Comparison of ENCODE assay signal across 15 cellular contexts in genomic region chr6:10355115-10355702, GRCh38. TPM values are rescaled to one million over a fixed set of nuclear protein-coding genes. Genes with fewer than 3 reads are reported as not detected.
DNase-seq lines count a peak whose midpoint lies in the region; ATAC-seq, FAIRE-seq and TF ChIP-seq lines count a peak whose summit lies in the region.
"Had no signal": no experiment of that assay in that cellular context is flagged by ENCODE, and none has a peak within 500 bp of the region (broad histone marks: within the 10 kb centered on the region; RNA-seq: fewer than 3 reads in every experiment).

No MANE protein-coding gene starts in this region.

- no peak for TF ChIP-seq POLR2A in HepG2 (IDR thresholded peaks at IDR 0.05; ENCODE audit: insufficient read depth in 1 of 2, low read depth in 2 of 2, low read length in 2 of 2)
- TF ChIP-seq POLR2A in right lobe of liver (IDR thresholded peaks at IDR 0.05), result no peak

- H3K4me1 ChIP-seq in HepG2 (ENCODE audit: insufficient read depth, low read length), result peaks cover 8% of the 10 kb centered on the region; the same call in 1 of the 2 replicates
- H3K4me1 ChIP-seq in right lobe of liver, result no peaks in the 10 kb centered on the region
- no peaks in the 10 kb centered on the region for H3K4me1 ChIP-seq in astrocyte (ENCODE audit: insufficient read depth, low read length)
- H3K4me1 ChIP-seq: tibial nerve had no signal

- H3K4me1 Mint-ChIP-seq in astrocyte (ENCODE audit: low read depth, unreplicated experiment) (no peaks in the 10 kb centered on the region), type B pancreatic cell (ENCODE audit: unreplicated experiment) (peaks cover 4% of the 10 kb centered on the region)

- H3K4me3 ChIP-seq in HepG2 (replicated peaks in 1 of 3; ENCODE audit: insufficient read depth in 1 of 3, low read depth in 2 of 3, low read length in 3 of 3) (no peak overlapping the region), right lobe of liver (no peak overlapping the region), astrocyte (ENCODE audit: insufficient read depth, low read depth, low read length) (no peak overlapping the region)
- H3K4me3 ChIP-seq: tibial nerve had no signal

- H3K79me2 ChIP-seq in HepG2 (ENCODE audit: insufficient read depth, low read length) (no peaks in the 10 kb centered on the region), astrocyte (ENCODE audit: insufficient read depth, low read length) (no peaks in the 10 kb centered on the region)

- WGBS in HepG2 (ENCODE audit: low lambda C conversion rate), result 35% methylated on average over 6 of the region's 6 CpGs
- WGBS in right lobe of liver (ENCODE audit: insufficient coverage, low coverage, low lambda C conversion rate, missing lambda C conversion rate), result 37% methylated on average over 6 of the region's 6 CpGs

- in situ Hi-C loops in HepG2 (cut with HindIII; ENCODE audit: extremely low pct_ligation_motif_present, low pct_unique_long_range_greater_than_20kb), result no loop called here

- POLR2A ChIA-PET in HepG2 (lab: Yijun Ruan, JAX), result no interaction called here

- H3K4me2 ChIP-seq in HepG2 (ENCODE audit: low read depth, low read length), result no peak overlapping the region
- no peak overlapping the region for H3K4me2 ChIP-seq in astrocyte (ENCODE audit: low read length)

- H2AFZ ChIP-seq in HepG2 (ENCODE audit: low read length) (no peak overlapping the region), astrocyte (ENCODE audit: low read depth, low read length) (no peak overlapping the region)

- TF ChIP-seq EP300 in HepG2 (IDR thresholded peaks at IDR 0.05; ENCODE audit: low read depth in 2 of 2, low read length in 2 of 2), result no peak
- no peak for TF ChIP-seq EP300 in HepG2 (CRISPR knock-in tag; IDR thresholded peaks at IDR 0.05; ENCODE audit: borderline replicate concordance)

- H3K4me3 Mint-ChIP-seq in astrocyte (ENCODE audit: unreplicated experiment) (no peak overlapping the region), type B pancreatic cell (no peak overlapping the region)

- no TSS peak for BruUV-seq in HepG2 (replicated peaks; lab: Mats Ljungman, UMichigan)

- no peak overlapping the region for H3K9ac ChIP-seq in HepG2 (ENCODE audit: insufficient read depth, low read depth, low read length)
- H3K9ac ChIP-seq in astrocyte (ENCODE audit: low read length), result no peak overlapping the region

- FAIRE-seq in HepG2 (lab: Jason Lieb, UNC) (peak; percentile 49), astrocyte (lab: Jason Lieb, UNC) (no peak)
- FAIRE-seq: endometrium had no signal

- H3K9me3 Mint-ChIP-seq in astrocyte (ENCODE audit: unreplicated experiment) (peaks cover 2% of the 10 kb centered on the region), type B pancreatic cell (peaks cover 4% of the 10 kb centered on the region)

- CTCF ChIA-PET in HepG2 (lab: Yijun Ruan, JAX; ENCODE audit: low intra/inter-chr PET ratio, low total read pairs), result no interaction called here

- intact Hi-C loops in HepG2 (cut with micrococcal nuclease; ENCODE audit: unreplicated experiment) (no loop called here), right lobe of liver (cut with DNase I) (no loop called here)

- TF ChIP-seq RAD21 in HepG2 (CRISPR knock-in tag; IDR thresholded peaks at IDR 0.05), result no peak

- no peak for DNase-seq in HepG2 (ENCODE audit: low spot score)
- DNase-seq in right lobe of liver, result no peak
- DNase-seq in astrocyte (ENCODE audit: low read depth), result no peak
- no peak for DNase-seq in type B pancreatic cell (ENCODE audit: extremely low spot score, unreplicated experiment)
- no peak for DNase-seq in NCI-H82 (lab: John Stamatoyannopoulos, UW)
- DNase-seq: activated T-cell treated with anti-CD3 and anti-CD28 coated beads for 4 hours, aorta, NCI-H2029, T-helper 9 cell had no signal

- peak; percentile 41; the same call in 2 of the 3 replicates for ATAC-seq in HepG2
- ATAC-seq in right lobe of liver, result no peak
- ATAC-seq in HG02870 (IDR thresholded peaks at IDR 0.05; ENCODE audit: unreplicated experiment), result peak; percentile 64
- no peak for ATAC-seq in GM21423 (IDR thresholded peaks at IDR 0.05; ENCODE audit: unreplicated experiment)
- no peak for ATAC-seq in GM19397 (IDR thresholded peaks at IDR 0.05; ENCODE audit: unreplicated experiment)

- no peak for TF ChIP-seq CTCF in HepG2 (CRISPR knock-in tag; IDR thresholded peaks at IDR 0.05)
- TF ChIP-seq CTCF in right lobe of liver (IDR thresholded peaks at IDR 0.05), result no peak
- TF ChIP-seq CTCF in astrocyte (IDR thresholded peaks at IDR 0.05; ENCODE audit: insufficient read depth, low read depth, low read length), result no peak
- no peak for TF ChIP-seq CTCF in type B pancreatic cell (conservative IDR thresholded peaks at IDR 0.05)

- H3K27me3 Mint-ChIP-seq in astrocyte (ENCODE audit: low read depth, unreplicated experiment), result no peaks in the 10 kb centered on the region
- H3K27me3 Mint-ChIP-seq in type B pancreatic cell, result peaks cover 4% of the 10 kb centered on the region

- H3K36me3 Mint-ChIP-seq in astrocyte (ENCODE audit: low read depth, unreplicated experiment) (no peaks in the 10 kb centered on the region), type B pancreatic cell (no peaks in the 10 kb centered on the region)

- no peaks in the 10 kb centered on the region for H3K36me3 ChIP-seq in HepG2 (replicated peaks in 1 of 2; ENCODE audit: control insufficient read depth in 1 of 2, insufficient read depth in 2 of 2, low read length in 2 of 2)
- no peaks in the 10 kb centered on the region for H3K36me3 ChIP-seq in right lobe of liver
- no peaks in the 10 kb centered on the region for H3K36me3 ChIP-seq in astrocyte (ENCODE audit: insufficient read depth, low read length)
- H3K36me3 ChIP-seq: tibial nerve had no signal

- H3K27me3 ChIP-seq in HepG2 (ENCODE audit: control insufficient read depth in 1 of 2, insufficient read depth in 2 of 2, low read length in 2 of 2), result no peaks in the 10 kb centered on the region
- no peaks in the 10 kb centered on the region for H3K27me3 ChIP-seq in right lobe of liver
- no peaks in the 10 kb centered on the region for H3K27me3 ChIP-seq in astrocyte (ENCODE audit: insufficient read depth, low read length)
- H3K27me3 ChIP-seq: tibial nerve had no signal

- no peak overlapping the region for H3K27ac ChIP-seq in HepG2 (ENCODE audit: extremely low read length, insufficient read depth, low read length)
- H3K27ac ChIP-seq in right lobe of liver, result no peak overlapping the region
- H3K27ac ChIP-seq in astrocyte (ENCODE audit: low read depth, low read length), result no peak overlapping the region
- H3K27ac ChIP-seq: tibial nerve had no signal

- no peaks in the 10 kb centered on the region for H3K9me3 ChIP-seq in HepG2 (ENCODE audit: low read length)
- H3K9me3 ChIP-seq in right lobe of liver, result no peaks in the 10 kb centered on the region
- H3K9me3 ChIP-seq in astrocyte (ENCODE audit: insufficient read depth, low read depth, low read length), result no peaks in the 10 kb centered on the region

- no peaks in the 10 kb centered on the region for H4K20me1 ChIP-seq in HepG2 (ENCODE audit: insufficient read depth, low read length)
- no peaks in the 10 kb centered on the region for H4K20me1 ChIP-seq in astrocyte (ENCODE audit: insufficient read depth, low read length)

- peak overlapping the region; percentile 22 for H3K27ac Mint-ChIP-seq in astrocyte (ENCODE audit: unreplicated experiment)
- peak overlapping the region; percentile 6 for H3K27ac Mint-ChIP-seq in type B pancreatic cell

TF ChIP-seq in HepG2, 621 proteins besides CTCF, POLR2A, EP300 and RAD21:
- TF ChIP-seq THAP7 (CRISPR knock-in tag; IDR thresholded peaks at IDR 0.05) (no peak), YEATS2 (CRISPR knock-in tag; IDR thresholded peaks at IDR 0.05; ENCODE audit: borderline replicate concordance) (no peak), NCOR1 (IDR thresholded peaks at IDR 0.05; ENCODE audit: borderline replicate concordance, low read length) (no peak), ZNF891 (CRISPR knock-in tag; IDR thresholded peaks at IDR 0.05) (no peak)

RNA-seq across cellular contexts. Expression of gene TFAP2A, which starts 59.7 kb away (rescaled TPM):
- total RNA-seq in HepG2 (2016; rRNA removed; fragmentation: Illumina TruSeq; extraction: Trizol), result not detected in 2 replicates
- total RNA-seq in HepG2 (2016; cell fraction: cytosol; rRNA removed; fragmentation: Illumina TruSeq; extraction: Trizol; ENCODE audit: low read depth), result not detected in 2 replicates
- not detected in 2 replicates for total RNA-seq in HepG2 (2016; cell fraction: insoluble cytoplasmic fraction; rRNA removed; fragmentation: Illumina TruSeq; extraction: Trizol)
- not detected in 2 replicates for total RNA-seq in HepG2 (2016; cell fraction: membrane; rRNA removed; fragmentation: Illumina TruSeq; extraction: Trizol)
- total RNA-seq in HepG2 (2016; cell fraction: nucleus; rRNA removed; fragmentation: Illumina TruSeq; extraction: Trizol), result not detected in 2 replicates
- polyA plus RNA-seq in HepG2 (2011; rRNA removed), result not detected in 2 replicates
- 0.04 and 0.09 TPM in 2 replicates for polyA plus RNA-seq in HepG2 (2011; cell fraction: cytosol; rRNA removed)
- not detected in 2 replicates for polyA plus RNA-seq in HepG2 (2011; cell fraction: nucleus; rRNA removed)
- not detected in 2 replicates for polyA plus RNA-seq in HepG2 (2012)
- not detected in 2 replicates for polyA plus RNA-seq in HepG2 (2016; cell fraction: cytosol; fragmentation: Illumina TruSeq; extraction: Trizol; ENCODE audit: low read depth)
- polyA plus RNA-seq in HepG2 (2016; cell fraction: insoluble cytoplasmic fraction; fragmentation: Illumina TruSeq; extraction: Trizol; ENCODE audit: low read depth), result not detected in 2 replicates
- polyA plus RNA-seq in HepG2 (2016; cell fraction: membrane; fragmentation: Illumina TruSeq; extraction: Trizol; ENCODE audit: low read depth), result not detected in 2 replicates
- polyA plus RNA-seq in HepG2 (2016; cell fraction: nucleus; fragmentation: Illumina TruSeq; extraction: Trizol; ENCODE audit: insufficient read depth, low read depth), result not detected in 2 replicates
- 48.3 TPM in 1 of 2 replicates, not detected in the other for polyA minus RNA-seq in HepG2 (2011; rRNA and poly(A)+ RNA removed; ENCODE audit: low replicate concordance)
- 0.99 and 2.1 TPM in 2 replicates for polyA minus RNA-seq in HepG2 (2011; cell fraction: cytosol; rRNA and poly(A)+ RNA removed)
- 0.25 and 1.2 TPM in 2 replicates for polyA minus RNA-seq in HepG2 (2011; cell fraction: nucleus; rRNA and poly(A)+ RNA removed)
- under 1 TPM in 3 of 6 experiments, not detected in 3; 0.07 to 0.18 (median 0.12) TPM for total RNA-seq in right lobe of liver
- total RNA-seq in astrocyte, result 2.1 and 6.6 TPM in 2 replicates
- total RNA-seq in type B pancreatic cell (ENCODE audit: low replicate concordance), result 66.6 and 143 TPM in 2 replicates
- total RNA-seq: mononuclear cell had no signal

Comparison
In these comparisons a context has a peak if more than half of its experiments do, and no peak if none do; other contexts are left out.
1. ATAC-seq: peak in HepG2 (single experiment) and HG02870 (single experiment); none in right lobe of liver (0 of 4), GM21423 (single experiment) and GM19397 (single experiment).